In the genomic region with DNA sequence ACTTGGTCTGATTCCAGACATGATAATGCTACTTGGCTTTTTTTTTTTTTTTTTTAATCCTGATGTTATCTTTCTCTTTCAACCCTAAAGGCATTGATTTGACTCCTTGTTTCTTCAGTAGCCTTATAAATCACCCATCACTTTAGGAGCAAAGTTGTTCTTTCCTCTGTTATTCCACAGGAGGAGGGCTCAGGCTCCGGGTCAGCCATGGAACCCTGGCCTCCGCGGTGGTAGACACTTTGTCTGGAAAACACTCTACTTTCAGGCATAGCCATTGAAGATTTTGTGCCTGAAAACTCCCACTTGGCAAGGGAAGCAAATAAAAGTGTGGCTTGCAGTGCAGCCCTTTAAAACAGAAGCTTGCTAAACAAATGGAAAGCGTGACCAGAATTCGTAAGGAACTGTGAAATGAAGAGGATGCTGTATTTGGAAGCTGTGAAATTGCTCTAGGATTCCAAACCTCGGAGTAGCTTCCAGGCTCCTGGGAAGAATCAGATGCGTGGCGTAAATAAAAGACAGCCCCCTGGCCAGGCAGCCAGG, we compare ENCODE assay signal across 1 cellular context.
TF ChIP-seq lines count a peak whose summit lies in the region.

No MANE protein-coding gene starts in this region.

TF ChIP-seq in H1, 55 proteins besides CTCF, POLR2A, EP300 and RAD21:
- TF ChIP-seq HDAC6 (IDR thresholded peaks at IDR 0.05; ENCODE audit: low read depth, low read length), result no peak
- no peak for TF ChIP-seq ASH2L (IDR thresholded peaks at IDR 0.05; ENCODE audit: low read length)
- no peak for TF ChIP-seq HDAC2 (IDR thresholded peaks at IDR 0.05; ENCODE audit: borderline replicate concordance in 1 of 2, low read depth in 2 of 2, low read length in 2 of 2)
- TF ChIP-seq FOSL1 (IDR thresholded peaks at IDR 0.05; ENCODE audit: insufficient read depth, low read depth, low read length), result no peak
- no peak for TF ChIP-seq SP1 (IDR thresholded peaks at IDR 0.05; ENCODE audit: low read depth, low read length)
- no peak for TF ChIP-seq CBX8 (IDR thresholded peaks at IDR 0.05; ENCODE audit: borderline replicate concordance, low read depth, low read length)
- no peak for TF ChIP-seq CBX5 (IDR thresholded peaks at IDR 0.05; ENCODE audit: low read depth, low read length)
- TF ChIP-seq, protein P1, sequence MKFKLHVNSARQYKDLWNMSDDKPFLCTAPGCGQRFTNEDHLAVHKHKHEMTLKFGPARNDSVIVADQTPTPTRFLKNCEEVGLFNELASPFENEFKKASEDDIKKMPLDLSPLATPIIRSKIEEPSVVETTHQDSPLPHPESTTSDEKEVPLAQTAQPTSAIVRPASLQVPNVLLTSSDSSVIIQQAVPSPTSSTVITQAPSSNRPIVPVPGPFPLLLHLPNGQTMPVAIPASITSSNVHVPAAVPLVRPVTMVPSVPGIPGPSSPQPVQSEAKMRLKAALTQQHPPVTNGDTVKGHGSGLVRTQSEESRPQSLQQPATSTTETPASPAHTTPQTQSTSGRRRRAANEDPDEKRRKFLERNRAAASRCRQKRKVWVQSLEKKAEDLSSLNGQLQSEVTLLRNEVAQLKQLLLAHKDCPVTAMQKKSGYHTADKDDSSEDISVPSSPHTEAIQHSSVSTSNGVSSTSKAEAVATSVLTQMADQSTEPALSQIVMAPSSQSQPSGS (IDR thresholded peaks at IDR 0.05; ENCODE audit: low read length), result no peak
- no peak for TF ChIP-seq BACH1 (IDR thresholded peaks at IDR 0.05; ENCODE audit: low read length)
- no peak for TF ChIP-seq TEAD4 (IDR thresholded peaks at IDR 0.05; ENCODE audit: low read depth, low read length)
- TF ChIP-seq TBP (IDR thresholded peaks at IDR 0.05; ENCODE audit: low read depth, low read length), result no peak
- TF ChIP-seq TAF1 (IDR thresholded peaks at IDR 0.05; ENCODE audit: low read depth, low read length), result no peak
- TF ChIP-seq, protein P2, sequence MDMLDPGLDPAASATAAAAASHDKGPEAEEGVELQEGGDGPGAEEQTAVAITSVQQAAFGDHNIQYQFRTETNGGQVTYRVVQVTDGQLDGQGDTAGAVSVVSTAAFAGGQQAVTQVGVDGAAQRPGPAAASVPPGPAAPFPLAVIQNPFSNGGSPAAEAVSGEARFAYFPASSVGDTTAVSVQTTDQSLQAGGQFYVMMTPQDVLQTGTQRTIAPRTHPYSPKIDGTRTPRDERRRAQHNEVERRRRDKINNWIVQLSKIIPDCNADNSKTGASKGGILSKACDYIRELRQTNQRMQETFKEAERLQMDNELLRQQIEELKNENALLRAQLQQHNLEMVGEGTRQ (IDR thresholded peaks at IDR 0.05; ENCODE audit: low read length), result no peak
- no peak for TF ChIP-seq SIRT6 (IDR thresholded peaks at IDR 0.05; ENCODE audit: low read length)
- TF ChIP-seq MAFK (IDR thresholded peaks at IDR 0.05; ENCODE audit: low read depth, low read length), result no peak
- no peak for TF ChIP-seq RNF2 (IDR thresholded peaks at IDR 0.05; ENCODE audit: borderline replicate concordance, low read depth, low read length, missing control alignments, poor library complexity, severe bottlenecking)
